In the genomic region with DNA sequence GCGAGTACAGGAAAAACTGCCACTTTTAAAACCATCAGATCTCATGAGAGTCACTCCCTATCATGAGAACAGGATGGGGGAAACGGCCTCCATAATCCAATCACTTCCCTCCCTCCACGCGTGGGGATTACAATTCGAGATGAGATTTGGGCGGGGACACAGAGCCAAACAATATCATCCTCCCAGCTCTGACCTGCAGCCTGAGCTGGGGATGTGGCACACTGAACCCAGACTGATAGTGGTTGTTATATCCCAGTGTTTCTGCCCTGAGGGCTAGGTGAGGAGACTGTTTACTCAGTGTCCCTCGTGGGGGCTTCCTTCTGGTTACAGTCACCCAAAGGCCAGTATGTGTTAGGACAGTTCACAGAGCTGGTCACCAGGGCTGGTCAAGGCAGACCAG, we compare ENCODE assay signal across 16 cellular contexts.
"Had no signal": no experiment of that assay in that cellular context is flagged by ENCODE, and none has a peak within 500 bp of the region (broad histone marks: within the 10 kb centered on the region; RNA-seq: fewer than 3 reads in every experiment).

No MANE protein-coding gene starts in this region.

- H3K9me3 ChIP-seq: SK-N-SH had no signal

- H3K9ac ChIP-seq: SK-N-SH had no signal

- H3K4me2 ChIP-seq: SK-N-SH had no signal

- DNase-seq: KBM-7, MV-4-11, NCI-H1048, NCI-H1105, NCI-H1417, NCI-H1436 treated with DMSO at 0.1 percent for 48 hours, NCI-H1694 treated with DMSO at 0.1 percent for 48 hours, NCI-H1930, NCI-H2081, NCI-H2107, NCI-H2227 treated with DMSO at 0.1 percent for 48 hours, NCI-H524 treated with DMSO at 0.1 percent for 48 hours, RPMI8226, SHP77, SK-N-SH, SW 1271 had no signal
